Comparison of ENCODE assay signal across 12 cellular contexts in genomic region chr20:58342104-58342945, GRCh38. TPM values are rescaled to one million over a fixed set of nuclear protein-coding genes. Genes with fewer than 3 reads are reported as not detected.
A peak's percentile ranks its signal among the peaks of the same experiment; 100 is the strongest.
DNase-seq lines count a peak whose midpoint lies in the region; ATAC-seq and TF ChIP-seq lines count a peak whose summit lies in the region.
"Had no signal": no experiment of that assay in that cellular context is flagged by ENCODE, and none has a peak within 500 bp of the region (broad histone marks: within the 10 kb centered on the region; RNA-seq: fewer than 3 reads in every experiment).

No MANE protein-coding gene starts in this region.

- 65% methylated on average over 3 of the region's 3 CpGs for WGBS in suprapubic skin

- CTCF ChIA-PET in PC-9 (lab: Charles Lee): interaction anchor here (0.7 kb wide), 1 partner anchor 97 kb away, joined by 4 read pairs; no protein-coding TSS in a partner anchor

- intact Hi-C loops in PC-9 (cut with micrococcal nuclease; ENCODE audit: unreplicated experiment): no loop called here
- intact Hi-C loops in left lung (cut with DNase I): no loop called here

- H3K4me2 ChIP-seq in PC-9: peak overlapping the region; percentile 46

- H3K27me3 ChIP-seq in PC-9 (ENCODE audit: insufficient read depth, low read depth): no peaks in the 10 kb centered on the region
- no peaks in the 10 kb centered on the region for H3K27me3 ChIP-seq in left lung
- no peaks in the 10 kb centered on the region for H3K27me3 ChIP-seq in suprapubic skin

- no peak overlapping the region for H2AFZ ChIP-seq in PC-9

- ATAC-seq in left lung: peak; percentile 23
- ATAC-seq in HG03139 (IDR thresholded peaks at IDR 0.05; ENCODE audit: unreplicated experiment): no peak
- ATAC-seq in HG03521 (IDR thresholded peaks at IDR 0.05; ENCODE audit: unreplicated experiment): no peak

- H3K27ac ChIP-seq in PC-9 (peak overlapping the region; percentile 71), left lung (no peak overlapping the region), suprapubic skin (no peak overlapping the region)

- BruUV-seq in PC-9 (replicated peaks; lab: Mats Ljungman, UMichigan): no TSS peak

- H3K9me2 ChIP-seq in PC-9 (ENCODE audit: insufficient read depth): no peaks in the 10 kb centered on the region

- H3K9me3 ChIP-seq in PC-9 (ENCODE audit: insufficient read depth, low read depth) (0 out of 2 replicates have a peak, but pooled peaks cover 3% of the 10 kb centered on the region), left lung (no peaks in the 10 kb centered on the region), suprapubic skin (no peaks in the 10 kb centered on the region)

- POLR2A ChIA-PET in PC-9 (lab: Charles Lee; ENCODE audit: unreplicated experiment): interaction anchor here (0.7 to 1.2 kb wide), 4 partner anchors 32 to 901 kb away, joined by 3 to 33 read pairs (median 6); no protein-coding TSS in a partner anchor

- no peak overlapping the region; the same call in 1 of the 2 replicates for H3K4me3 ChIP-seq in PC-9
- no peak overlapping the region for H3K4me3 ChIP-seq in choroid plexus epithelial cell (ENCODE audit: low read depth, low read length)
- H3K4me3 ChIP-seq in left lung: no peak overlapping the region
- H3K4me3 ChIP-seq in suprapubic skin: no peak overlapping the region

- TF ChIP-seq EP300 in suprapubic skin (IDR thresholded peaks at IDR 0.05): no peak

- peaks cover 48% of the 10 kb centered on the region for H3K4me1 ChIP-seq in PC-9 (replicated peaks; ENCODE audit: insufficient read depth)
- H3K4me1 ChIP-seq in left lung: peaks cover 0 to 3% of the 10 kb centered on the region in 2 donors
- H3K4me1 ChIP-seq in suprapubic skin: no peaks in the 10 kb centered on the region

- H3F3A ChIP-seq in PC-9 (ENCODE audit: insufficient read depth, low read depth): peaks cover 34% of the 10 kb centered on the region

- DNase-seq in EH (ENCODE audit: low read depth) (peak; percentile 84), PC-9 (peak; percentile 31 to 92), choroid plexus epithelial cell (ENCODE audit: low read depth) (peak; percentile 65), left lung (no peak), middle frontal gyrus (ENCODE audit: extremely low spot score, low spot score) (no peak), suprapubic skin (ENCODE audit: low spot score in 2 of 2) (no peak)
- DNase-seq: COR-L47; effector CD8-positive, alpha-beta T cell; GOT3; T1000 had no signal

- H3K79me2 ChIP-seq in PC-9 (ENCODE audit: low read depth): peaks cover 61% of the 10 kb centered on the region

- peaks cover 40% of the 10 kb centered on the region for H3K36me3 ChIP-seq in PC-9 (ENCODE audit: low read depth)
- peaks cover 0 to 27% of the 10 kb centered on the region in 2 donors for H3K36me3 ChIP-seq in left lung
- H3K36me3 ChIP-seq in suprapubic skin: peaks cover 28% of the 10 kb centered on the region

- H4K20me1 ChIP-seq in PC-9 (ENCODE audit: insufficient read depth): no peaks in the 10 kb centered on the region; the same call in 1 of the 2 replicates

- no peak for TF ChIP-seq POLR2A in suprapubic skin (IDR thresholded peaks at IDR 0.05)

- no peak for TF ChIP-seq CTCF in PC-9 (conservative IDR thresholded peaks at IDR 0.05)
- no peak for TF ChIP-seq CTCF in choroid plexus epithelial cell (conservative IDR thresholded peaks at IDR 0.05; ENCODE audit: low read depth, low read length)
- no peak for TF ChIP-seq CTCF in left lung (IDR thresholded peaks at IDR 0.05)
- no peak for TF ChIP-seq CTCF in suprapubic skin (IDR thresholded peaks at IDR 0.05)

RNA-seq across cellular contexts. Expression of gene RAB22A, which starts 32.8 kb away (rescaled TPM):
- 22.6 and 28.9 TPM in 2 replicates for total RNA-seq in PC-9 (2021)
- 10 to 100 TPM; 20.4 to 26.2 TPM for total RNA-seq in left lung
- 10 to 100 TPM; 17.0 to 21.6 (median 19.1) TPM for total RNA-seq in suprapubic skin

RNA-seq across cellular contexts. Expression of gene VAPB, which starts 46.7 kb away (rescaled TPM):
- 73.0 and 80.6 TPM in 2 replicates for total RNA-seq in PC-9 (2021)
- total RNA-seq in left lung: 10 to 100 TPM; 49.7 to 52.9 TPM
- total RNA-seq in suprapubic skin: 10 to 100 TPM; 10.9 to 20.4 (median 17.9) TPM

Comparison
In these comparisons a context has a peak if more than half of its experiments do, and no peak if none do; other contexts are left out.
1. DNase-seq: peak in EH (single experiment), PC-9 (2 of 2) and choroid plexus epithelial cell (single experiment); none in left lung (0 of 2), middle frontal gyrus (single experiment) and suprapubic skin (0 of 2).